Comparison of ENCODE assay signal across 14 cellular contexts in genomic region chr11:24513837-24514594, GRCh38. TPM values are rescaled to one million over a fixed set of nuclear protein-coding genes. Genes with fewer than 3 reads are reported as not detected.
DNase-seq lines count a peak whose midpoint lies in the region; ATAC-seq and TF ChIP-seq lines count a peak whose summit lies in the region.
"Had no signal": no experiment of that assay in that cellular context is flagged by ENCODE, and none has a peak within 500 bp of the region (broad histone marks: within the 10 kb centered on the region; RNA-seq: fewer than 3 reads in every experiment).

No MANE protein-coding gene starts in this region.

- peak; percentile 96 for ATAC-seq in GM19043 (IDR thresholded peaks at IDR 0.05; ENCODE audit: low read depth, unreplicated experiment)
- peak; percentile 94 for ATAC-seq in HG02610 (IDR thresholded peaks at IDR 0.05; ENCODE audit: unreplicated experiment)
- ATAC-seq in HG03342 (IDR thresholded peaks at IDR 0.05; ENCODE audit: unreplicated experiment): peak; percentile 93
- no peak for ATAC-seq in GM18907 (IDR thresholded peaks at IDR 0.05; ENCODE audit: unreplicated experiment)

- no peak overlapping the region for H3K4me3 ChIP-seq in epithelial cell of proximal tubule (ENCODE audit: low read depth, low read length)
- H3K4me3 ChIP-seq in effector memory CD4-positive, alpha-beta T cell (ENCODE audit: insufficient read depth, low read depth, low read length, poor library complexity, severe bottlenecking): no peak overlapping the region
- H3K4me3 ChIP-seq: lung, smooth muscle cell had no signal

- no peak for TF ChIP-seq CTCF in epithelial cell of proximal tubule (conservative IDR thresholded peaks at IDR 0.05; ENCODE audit: low read depth, low read length)

- no peak overlapping the region for H3K27ac ChIP-seq in effector memory CD4-positive, alpha-beta T cell (ENCODE audit: insufficient read depth, low read length, poor library complexity, severe bottlenecking)
- H3K27ac ChIP-seq: neutrophil, VCaP had no signal

- no peaks in the 10 kb centered on the region for H3K9me3 ChIP-seq in effector memory CD4-positive, alpha-beta T cell (ENCODE audit: control insufficient read depth, low read length)
- H3K9me3 ChIP-seq: neutrophil had no signal

- no peaks in the 10 kb centered on the region for H3K36me3 ChIP-seq in effector memory CD4-positive, alpha-beta T cell (ENCODE audit: control insufficient read depth, insufficient read depth, low read length)
- H3K36me3 ChIP-seq: neutrophil had no signal

- H3K27me3 ChIP-seq in effector memory CD4-positive, alpha-beta T cell (replicated peaks; ENCODE audit: control insufficient read depth, insufficient read depth, low read length, poor library complexity, severe bottlenecking): no peaks in the 10 kb centered on the region
- H3K27me3 ChIP-seq: neutrophil had no signal

- DNase-seq in epithelial cell of proximal tubule (ENCODE audit: low read depth) (peak; percentile 42), medulla oblongata (ENCODE audit: extremely low spot score) (no peak), iPS-NIHi11 (ENCODE audit: low spot score) (no peak)
- no peak for DNase-seq in effector memory CD4-positive, alpha-beta T cell
- DNase-seq: activated CD8-positive, alpha-beta memory T cell treated with anti-CD3 and anti-CD28 coated beads, Interleukin-2, amount 50 U/mL, for 48 hours; activated naive CD8-positive, alpha-beta T cell treated with anti-CD3 and anti-CD28 coated beads, Interleukin-2, amount 10 ng/mL, durations not matched to agents 7 days and 5 days had no signal

- H3K4me1 ChIP-seq in effector memory CD4-positive, alpha-beta T cell (ENCODE audit: control insufficient read depth, insufficient read depth, low read length, poor library complexity, severe bottlenecking): no peaks in the 10 kb centered on the region

RNA-seq across cellular contexts. Expression of gene LUZP2, which starts 17.2 kb away (rescaled TPM):
- total RNA-seq in epithelial cell of proximal tubule: 0.75 TPM in 1 of 2 replicates, not detected in the other
- total RNA-seq: activated naive CD8-positive, alpha-beta T cell treated with anti-CD3 and anti-CD28 coated beads, Interleukin-2, amount 10 ng/mL, durations not matched to agents 7 days and 5 days had no signal
